In genomic region chr2:96205238-96205637, GRCh38 we compare ENCODE assay signal across 8 cellular contexts. TPM values are rescaled to one million over a fixed set of nuclear protein-coding genes. Genes with fewer than 3 reads are reported as not detected.
DNase-seq lines count a peak whose midpoint lies in the region; ATAC-seq and TF ChIP-seq lines count a peak whose summit lies in the region.

No MANE protein-coding gene starts in this region.

- no peak for TF ChIP-seq CTCF in NB4 (IDR thresholded peaks at IDR 0.05; ENCODE audit: low read depth, low read length)

- peaks cover 59 to 66% of the 10 kb centered on the region in 2 donors for H3K4me1 Mint-ChIP-seq in natural killer cell treated with Interleukin-12 subunit alpha and Interleukin-12 subunit beta and Interleukin-15 and Interleukin-18, amount 100 ng/mL, for 72 hours (ENCODE audit: low read depth in 2 of 2)

- peak overlapping the region; percentile 80 to 92 for H3K27ac Mint-ChIP-seq in natural killer cell treated with Interleukin-12 subunit alpha and Interleukin-12 subunit beta and Interleukin-15 and Interleukin-18, amount 100 ng/mL, for 72 hours

- H3K27ac ChIP-seq in cingulate gyrus (ENCODE audit: low read depth, low read length), result peak overlapping the region; percentile 82

- peak overlapping the region; percentile 55 for H3K4me3 ChIP-seq in NB4 (ENCODE audit: low read depth, low read length)

- peak; percentile 23 for DNase-seq in CD1c-positive myeloid dendritic cell (ENCODE audit: extremely low spot score)
- DNase-seq in NB4 (ENCODE audit: low read depth), result no peak
- no peak for DNase-seq in natural killer cell treated with Interleukin-12 subunit alpha and Interleukin-12 subunit beta and Interleukin-15 and Interleukin-18, amount 100 ng/mL, for 72 hours (ENCODE audit: low spot score)
- no peak for DNase-seq in NCI-H1436 treated with DMSO at 0.1 percent for 48 hours (lab: John Stamatoyannopoulos, UW)
- DNase-seq in SK-N-DZ (ENCODE audit: low spot score), result no peak
- DNase-seq in stimulated activated CD4-positive, alpha-beta T cell treated with anti-CD3 and anti-CD28 coated beads, Interleukin-12 subunit alpha, Interleukin-12 subunit beta, amount 100 ng/mL, for 4 hours, result no peak

- TF ChIP-seq POLR2A in NB4 (IDR thresholded peaks at IDR 0.05; ENCODE audit: extremely low read depth, insufficient read length), result no peak

- H3K9me3 Mint-ChIP-seq in natural killer cell treated with Interleukin-12 subunit alpha and Interleukin-12 subunit beta and Interleukin-15 and Interleukin-18, amount 100 ng/mL, for 72 hours, result no peaks in the 10 kb centered on the region

- H3K27me3 Mint-ChIP-seq in natural killer cell treated with Interleukin-12 subunit alpha and Interleukin-12 subunit beta and Interleukin-15 and Interleukin-18, amount 100 ng/mL, for 72 hours, result no peaks in the 10 kb centered on the region

- no peak for ATAC-seq in natural killer cell treated with Interleukin-12 subunit alpha and Interleukin-12 subunit beta and Interleukin-15 and Interleukin-18, amount 100 ng/mL, for 72 hours
- no peak for ATAC-seq in GM19463 (IDR thresholded peaks at IDR 0.05; ENCODE audit: unreplicated experiment)

- H3K4me3 Mint-ChIP-seq in natural killer cell treated with Interleukin-12 subunit alpha and Interleukin-12 subunit beta and Interleukin-15 and Interleukin-18, amount 100 ng/mL, for 72 hours, result peak overlapping the region; percentile 83

- H3K36me3 Mint-ChIP-seq in natural killer cell treated with Interleukin-12 subunit alpha and Interleukin-12 subunit beta and Interleukin-15 and Interleukin-18, amount 100 ng/mL, for 72 hours, result peaks cover 9% of the 10 kb centered on the region

RNA-seq across cellular contexts. Expression of gene STARD7, which starts 3.4 kb away (rescaled TPM):
- total RNA-seq in natural killer cell treated with Interleukin-12 subunit alpha and Interleukin-12 subunit beta and Interleukin-15 and Interleukin-18, amount 100 ng/mL, for 72 hours, result 100 to 1,000 TPM; 153 to 206 TPM
- 191 and 326 TPM in 2 replicates for polyA plus RNA-seq in SK-N-DZ (2014; cell fraction: cytosol; rRNA removed)
- 165 and 200 TPM in 2 replicates for polyA plus RNA-seq in SK-N-DZ (2014; cell fraction: nucleus; rRNA removed)

RNA-seq across cellular contexts. Expression of gene DUSP2, which starts 60.0 kb away (rescaled TPM):
- total RNA-seq in natural killer cell treated with Interleukin-12 subunit alpha and Interleukin-12 subunit beta and Interleukin-15 and Interleukin-18, amount 100 ng/mL, for 72 hours, result 10 to 100 TPM; 30.9 to 52.0 TPM
- 4.1 and 8.1 TPM in 2 replicates for polyA plus RNA-seq in SK-N-DZ (2014; cell fraction: cytosol; rRNA removed)
- 40.0 and 55.5 TPM in 2 replicates for polyA plus RNA-seq in SK-N-DZ (2014; cell fraction: nucleus; rRNA removed)
